15 cellular contexts compared by ENCODE assay signal in the genomic region with DNA sequence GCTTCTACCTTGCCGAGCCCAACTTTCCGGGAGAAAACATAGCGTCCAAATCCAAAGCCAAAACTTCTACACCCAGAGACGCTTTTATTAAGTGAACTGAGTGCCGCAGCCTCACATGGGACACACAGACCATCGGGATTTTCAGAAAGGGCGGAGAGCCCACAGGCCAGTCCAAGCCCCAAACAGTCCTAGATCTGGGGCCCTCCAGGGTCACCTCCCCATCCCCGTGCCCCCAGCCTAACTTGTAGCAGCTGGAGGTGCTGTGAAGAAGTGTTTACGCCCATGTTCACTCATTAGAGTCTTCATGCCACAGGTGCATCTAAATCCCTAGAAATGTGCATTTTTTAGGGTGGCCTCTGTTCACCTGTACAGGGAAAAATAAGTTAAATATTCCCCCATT. TPM values are rescaled to one million over a fixed set of nuclear protein-coding genes. Genes with fewer than 3 reads are reported as not detected.
DNase-seq lines count a peak whose midpoint lies in the region; ATAC-seq and TF ChIP-seq lines count a peak whose summit lies in the region.
"Had no signal": no experiment of that assay in that cellular context is flagged by ENCODE, and none has a peak within 500 bp of the region (broad histone marks: within the 10 kb centered on the region; RNA-seq: fewer than 3 reads in every experiment).

No MANE protein-coding gene starts in this region.

- no peak overlapping the region for H3K4me3 Mint-ChIP-seq in activated CD4-positive, alpha-beta T cell treated with anti-CD3 and anti-CD28 coated beads for 36 hours
- H3K4me3 Mint-ChIP-seq in nephron progenitor cell = peak overlapping the region; percentile 72
- no peak overlapping the region for H3K4me3 Mint-ChIP-seq in stimulated activated effector memory CD8-positive, alpha-beta T cell treated with anti-CD3 and anti-CD28 coated beads, Interleukin-12 subunit alpha, Interleukin-12 subunit beta, amount 100 ng/mL, for 72 hours
- H3K4me3 Mint-ChIP-seq: CD4-positive, CD25-positive, alpha-beta regulatory T cell had no signal

- TF ChIP-seq CTCF in nephron progenitor cell (IDR thresholded peaks at IDR 0.05) = no peak

- peak; percentile 1 for DNase-seq in activated CD4-positive, alpha-beta T cell treated with anti-CD3 and anti-CD28 coated beads for 36 hours
- DNase-seq in activated CD4-positive, alpha-beta T cell treated with anti-CD3 and anti-CD28 coated beads for 4 hours = no peak
- DNase-seq in H7 (peak; percentile 30), nephron progenitor cell (no peak), HCEC 1CT (no peak)
- DNase-seq in stimulated activated effector memory CD8-positive, alpha-beta T cell treated with anti-CD3 and anti-CD28 coated beads, Interleukin-12 subunit alpha, Interleukin-12 subunit beta, amount 100 ng/mL, for 72 hours (ENCODE audit: low spot score in 2 of 2) = no peak
- DNase-seq: 8988T; AML-193; Calu3; CD4-positive, CD25-positive, alpha-beta regulatory T cell; DMS 273 treated with DMSO at 0.1 percent for 48 hours; GM23248; IMR-90 had no signal

- no peak overlapping the region for H3K27ac Mint-ChIP-seq in activated CD4-positive, alpha-beta T cell treated with anti-CD3 and anti-CD28 coated beads for 36 hours
- H3K27ac Mint-ChIP-seq in nephron progenitor cell = peak overlapping the region; percentile 85
- peak overlapping the region; percentile 8 for H3K27ac Mint-ChIP-seq in stimulated activated effector memory CD8-positive, alpha-beta T cell treated with anti-CD3 and anti-CD28 coated beads, Interleukin-12 subunit alpha, Interleukin-12 subunit beta, amount 100 ng/mL, for 72 hours

- CTCF ChIA-PET in activated CD4-positive, alpha-beta T cell treated with anti-CD3 and anti-CD28 coated beads for 36 hours (lab: Charles Lee) = no interaction called here

- H3K36me3 ChIP-seq in H7 (replicated peaks; ENCODE audit: control insufficient read depth, insufficient read depth, low read length) = peaks cover 3% of the 10 kb centered on the region; the same call in 1 of the 2 replicates

- peaks cover 11% of the 10 kb centered on the region for H3K4me1 Mint-ChIP-seq in activated CD4-positive, alpha-beta T cell treated with anti-CD3 and anti-CD28 coated beads for 36 hours
- peaks cover 62% of the 10 kb centered on the region for H3K4me1 Mint-ChIP-seq in nephron progenitor cell
- peaks cover 23% of the 10 kb centered on the region for H3K4me1 Mint-ChIP-seq in stimulated activated effector memory CD8-positive, alpha-beta T cell treated with anti-CD3 and anti-CD28 coated beads, Interleukin-12 subunit alpha, Interleukin-12 subunit beta, amount 100 ng/mL, for 72 hours

- no peaks in the 10 kb centered on the region for H3K27me3 Mint-ChIP-seq in activated CD4-positive, alpha-beta T cell treated with anti-CD3 and anti-CD28 coated beads for 36 hours
- H3K27me3 Mint-ChIP-seq in nephron progenitor cell (ENCODE audit: low read depth, poor library complexity) = no peaks in the 10 kb centered on the region
- H3K27me3 Mint-ChIP-seq: CD4-positive, CD25-positive, alpha-beta regulatory T cell had no signal

- H3K36me3 Mint-ChIP-seq in activated CD4-positive, alpha-beta T cell treated with anti-CD3 and anti-CD28 coated beads for 36 hours (ENCODE audit: low read depth) = peaks cover 8% of the 10 kb centered on the region
- peaks cover 14% of the 10 kb centered on the region for H3K36me3 Mint-ChIP-seq in nephron progenitor cell (ENCODE audit: low read depth)
- peaks cover 49% of the 10 kb centered on the region for H3K36me3 Mint-ChIP-seq in stimulated activated effector memory CD8-positive, alpha-beta T cell treated with anti-CD3 and anti-CD28 coated beads, Interleukin-12 subunit alpha, Interleukin-12 subunit beta, amount 100 ng/mL, for 72 hours

- no peaks in the 10 kb centered on the region for H3K27me3 ChIP-seq in H7 (ENCODE audit: control insufficient read depth, insufficient read depth, low read length)
- H3K27me3 ChIP-seq: BLaER1 had no signal

- no peak for ATAC-seq in activated CD4-positive, alpha-beta T cell treated with anti-CD3 and anti-CD28 coated beads for 36 hours
- ATAC-seq in stimulated activated effector memory CD8-positive, alpha-beta T cell treated with anti-CD3 and anti-CD28 coated beads, Interleukin-12 subunit alpha, Interleukin-12 subunit beta, amount 100 ng/mL, for 72 hours = no peak
- no peak for ATAC-seq in HG02678 (IDR thresholded peaks at IDR 0.05; ENCODE audit: unreplicated experiment)

- no peaks in the 10 kb centered on the region for H3K9me3 Mint-ChIP-seq in activated CD4-positive, alpha-beta T cell treated with anti-CD3 and anti-CD28 coated beads for 36 hours (ENCODE audit: low read depth)
- H3K9me3 Mint-ChIP-seq in nephron progenitor cell = no peaks in the 10 kb centered on the region
- H3K9me3 Mint-ChIP-seq in stimulated activated effector memory CD8-positive, alpha-beta T cell treated with anti-CD3 and anti-CD28 coated beads, Interleukin-12 subunit alpha, Interleukin-12 subunit beta, amount 100 ng/mL, for 72 hours = no peaks in the 10 kb centered on the region
- H3K9me3 Mint-ChIP-seq: CD4-positive, CD25-positive, alpha-beta regulatory T cell had no signal

- POLR2A ChIA-PET in activated CD4-positive, alpha-beta T cell treated with anti-CD3 and anti-CD28 coated beads for 36 hours (lab: Charles Lee) = no interaction called here

- intact Hi-C loops in activated CD4-positive, alpha-beta T cell treated with anti-CD3 and anti-CD28 coated beads for 36 hours (cut with DNase I, micrococcal nuclease) = no loop called here

- H3K4me3 ChIP-seq in H7 (ENCODE audit: insufficient read depth, low read depth, low read length) = no peak overlapping the region
- H3K4me3 ChIP-seq: BLaER1, GM23248 had no signal

RNA-seq across cellular contexts. Expression of a gene that starts 14.1 kb away (rescaled TPM):
- total RNA-seq in activated CD4-positive, alpha-beta T cell treated with anti-CD3 and anti-CD28 coated beads for 36 hours = 10 to 100 TPM; 30.6 to 31.3 TPM
- total RNA-seq in H7 (2014; rRNA removed; shearing (Covaris generic)) = 4.0 and 7.0 TPM in 2 replicates

Comparison
In these comparisons a context has a peak if more than half of its experiments do, and no peak if none do; other contexts are left out.
1. DNase-seq: peak in activated CD4-positive, alpha-beta T cell treated with anti-CD3 and anti-CD28 coated beads for 36 hours (single experiment) and H7 (single experiment); none in activated CD4-positive, alpha-beta T cell treated with anti-CD3 and anti-CD28 coated beads for 4 hours (0 of 2), nephron progenitor cell (single experiment), stimulated activated effector memory CD8-positive, alpha-beta T cell treated with anti-CD3 and anti-CD28 coated beads, Interleukin-12 subunit alpha, Interleukin-12 subunit beta, amount 100 ng/mL, for 72 hours (0 of 2) and HCEC 1CT (single experiment).